Comparison of ENCODE assay signal across 30 cellular contexts in genomic region chr4:32847466-32847865, GRCh38.
A peak's percentile ranks its signal among the peaks of the same experiment; 100 is the strongest.
DNase-seq lines count a peak whose midpoint lies in the region; ATAC-seq, FAIRE-seq and TF ChIP-seq lines count a peak whose summit lies in the region.
"Had no signal": no experiment of that assay in that cellular context is flagged by ENCODE, and none has a peak within 500 bp of the region (broad histone marks: within the 10 kb centered on the region; RNA-seq: fewer than 3 reads in every experiment).

No MANE protein-coding gene starts in this region.

- H3K9me3 Mint-ChIP-seq in nephron progenitor cell = peaks cover 3% of the 10 kb centered on the region
- H3K9me3 Mint-ChIP-seq: type B pancreatic cell had no signal

- DNase-seq in DMS53 (lab: John Stamatoyannopoulos, UW) (peak; percentile 59), DMS53 treated with DMSO at 0.1 percent for 48 hours (lab: John Stamatoyannopoulos, UW; ENCODE audit: unreplicated experiment) (no peak), PC-3 (peak; percentile 32), epithelial cell of esophagus (ENCODE audit: low read depth) (peak; percentile 50), nephron progenitor cell (peak; percentile 15), esophagus muscularis mucosa (ENCODE audit: extremely low spot score) (no peak), kidney (no peak), DMS 273 treated with DMSO at 0.1 percent for 48 hours (lab: John Stamatoyannopoulos, UW) (no peak)
- DNase-seq: activated CD4-positive, alpha-beta memory T cell treated with anti-CD3 and anti-CD28 coated beads, Interleukin-2, amount 10 ng/mL, durations not matched to agents 7 days and 5 days; activated naive CD4-positive, alpha-beta T cell; activated T-cell treated with anti-CD3 and anti-CD28 coated beads, Interleukin-2, amount 50 U/mL, for 1 hour; aorta; cerebellar nuclear complex; effector memory CD4-positive, alpha-beta T cell; HCEC 1CT; IMR-90; NCI-H2081; NCI-H510A; SIG-M5; stimulated activated CD4-positive, alpha-beta T cell treated with anti-CD3 and anti-CD28 coated beads, Interleukin-4, amount 100 ng/mL, for 24 hours; stomach; T-helper 2 cell had no signal

- H3K4me1 ChIP-seq in PC-3 (ENCODE audit: insufficient read depth, low read length) = no peaks in the 10 kb centered on the region
- H3K4me1 ChIP-seq in esophagus muscularis mucosa = no peaks in the 10 kb centered on the region
- no peaks in the 10 kb centered on the region for H3K4me1 ChIP-seq in kidney (ENCODE audit: control insufficient read depth in 1 of 2, insufficient read depth in 1 of 2, low read depth in 1 of 2, low read length in 2 of 2)
- H3K4me1 ChIP-seq: prostate gland, stomach had no signal

- no peak overlapping the region for H2AFZ ChIP-seq in PC-3 (ENCODE audit: low read length)

- no peak overlapping the region for H3K4me3 Mint-ChIP-seq in nephron progenitor cell
- H3K4me3 Mint-ChIP-seq: activated CD4-positive, alpha-beta memory T cell treated with anti-CD3 and anti-CD28 coated beads, Interleukin-2, amount 10 ng/mL, durations not matched to agents 7 days and 5 days; type B pancreatic cell; WTC11 had no signal

- TF ChIP-seq CTCF in PC-3 (conservative IDR thresholded peaks at IDR 0.05; ENCODE audit: low read depth, low read length) = no peak
- no peak for TF ChIP-seq CTCF in epithelial cell of esophagus (IDR thresholded peaks at IDR 0.05; ENCODE audit: insufficient read depth, low read depth, low read length, missing control alignments)
- TF ChIP-seq CTCF in nephron progenitor cell (IDR thresholded peaks at IDR 0.05) = no peak
- no peak for TF ChIP-seq CTCF in esophagus muscularis mucosa (IDR thresholded peaks at IDR 0.05)
- TF ChIP-seq CTCF in kidney (IDR thresholded peaks at IDR 0.05; ENCODE audit: borderline replicate concordance, extremely low read depth, insufficient read depth) = no peak

- no peak for FAIRE-seq in kidney (lab: Jason Lieb, UNC)
- FAIRE-seq: D721Med, G401.6 had no signal

- H3K27ac ChIP-seq in PC-3 (ENCODE audit: low read length) = no peak overlapping the region
- no peak overlapping the region for H3K27ac ChIP-seq in esophagus muscularis mucosa (replicated peaks in 1 of 4)
- no peak overlapping the region for H3K27ac ChIP-seq in kidney (ENCODE audit: low read depth in 2 of 2, low read length in 2 of 2)
- H3K27ac ChIP-seq: 22Rv1; BLaER1 treated with 17β-estradiol and CSF1 and Interleukin-3, amounts not matched to agents 10 nM and 100 nM; prostate gland; stomach had no signal

- H3K4me1 Mint-ChIP-seq in nephron progenitor cell = no peaks in the 10 kb centered on the region
- H3K4me1 Mint-ChIP-seq: activated CD4-positive, alpha-beta memory T cell treated with anti-CD3 and anti-CD28 coated beads, Interleukin-2, amount 10 ng/mL, durations not matched to agents 7 days and 5 days; WTC11 had no signal

- H3K79me2 ChIP-seq in PC-3 (ENCODE audit: low read length) = no peaks in the 10 kb centered on the region

- WGBS in esophagus muscularis mucosa = 73% methylated on average over 3 of the region's 3 CpGs

- H3F3A ChIP-seq in PC-3 (ENCODE audit: low read length, unreplicated experiment) = no peaks in the 10 kb centered on the region

- no TSS peak for BruUV-seq in PC-3 (replicated peaks; lab: Mats Ljungman, UMichigan)

- no peaks in the 10 kb centered on the region for H3K9me3 ChIP-seq in PC-3 (ENCODE audit: low read length)
- H3K9me3 ChIP-seq in esophagus muscularis mucosa = no peaks in the 10 kb centered on the region
- no peaks in the 10 kb centered on the region for H3K9me3 ChIP-seq in kidney (ENCODE audit: control insufficient read depth in 1 of 2, low read length in 2 of 2)
- H3K9me3 ChIP-seq: BLaER1 treated with 17β-estradiol and CSF1 and Interleukin-3, amounts not matched to agents 10 nM and 100 nM; prostate gland had no signal

- no peak overlapping the region for H3K4me2 ChIP-seq in PC-3 (ENCODE audit: low read length)
- H3K4me2 ChIP-seq: BLaER1 treated with 17β-estradiol and CSF1 and Interleukin-3, amounts not matched to agents 10 nM and 100 nM; smooth muscle cell had no signal

- no peak overlapping the region for H3K27ac Mint-ChIP-seq in nephron progenitor cell
- H3K27ac Mint-ChIP-seq: activated CD4-positive, alpha-beta memory T cell treated with anti-CD3 and anti-CD28 coated beads, Interleukin-2, amount 10 ng/mL, durations not matched to agents 7 days and 5 days; type B pancreatic cell; WTC11 had no signal

- no peak for TF ChIP-seq EP300 in esophagus muscularis mucosa (IDR thresholded peaks at IDR 0.05)

- no peak for TF ChIP-seq POLR2A in esophagus muscularis mucosa (IDR thresholded peaks at IDR 0.05; ENCODE audit: low read depth)

- no peak overlapping the region for H3K4me3 ChIP-seq in PC-3 (ENCODE audit: low read length)
- H3K4me3 ChIP-seq in epithelial cell of esophagus (ENCODE audit: low read length) = no peak overlapping the region
- no peak overlapping the region for H3K4me3 ChIP-seq in esophagus muscularis mucosa
- no peak overlapping the region for H3K4me3 ChIP-seq in kidney (ENCODE audit: low read length in 2 of 2)
- H3K4me3 ChIP-seq: BLaER1 treated with 17β-estradiol and CSF1 and Interleukin-3, amounts not matched to agents 10 nM and 100 nM; prostate gland; smooth muscle cell; stomach had no signal

- no peaks in the 10 kb centered on the region for H3K9me2 ChIP-seq in PC-3 (replicated peaks; ENCODE audit: low read length)

- CTCF ChIA-PET in PC-3 (lab: Charles Lee) = no interaction called here

- no peaks in the 10 kb centered on the region for H4K20me1 ChIP-seq in PC-3 (ENCODE audit: low read length)
- H4K20me1 ChIP-seq: BLaER1 treated with 17β-estradiol and CSF1 and Interleukin-3, amounts not matched to agents 10 nM and 100 nM had no signal

- no peaks in the 10 kb centered on the region for H3K36me3 Mint-ChIP-seq in nephron progenitor cell (ENCODE audit: low read depth)
- H3K36me3 Mint-ChIP-seq: type B pancreatic cell, WTC11 had no signal

- no peaks in the 10 kb centered on the region for H3K27me3 Mint-ChIP-seq in nephron progenitor cell (ENCODE audit: low read depth, poor library complexity)
- H3K27me3 Mint-ChIP-seq: activated CD4-positive, alpha-beta memory T cell treated with anti-CD3 and anti-CD28 coated beads, Interleukin-2, amount 10 ng/mL, durations not matched to agents 7 days and 5 days; type B pancreatic cell had no signal

- H3K36me3 ChIP-seq in PC-3 (ENCODE audit: low read depth, low read length) (no peaks in the 10 kb centered on the region), esophagus muscularis mucosa (no peaks in the 10 kb centered on the region), kidney (ENCODE audit: control insufficient read depth in 1 of 2, insufficient read depth in 2 of 2, low read length in 2 of 2) (no peaks in the 10 kb centered on the region)
- H3K36me3 ChIP-seq: BLaER1 treated with 17β-estradiol and CSF1 and Interleukin-3, amounts not matched to agents 10 nM and 100 nM; prostate gland; stomach had no signal

- H3K9ac ChIP-seq in PC-3 (ENCODE audit: low read length) (no peak overlapping the region), kidney (ENCODE audit: low read length in 2 of 2) (no peak overlapping the region)
- H3K9ac ChIP-seq: BLaER1 treated with 17β-estradiol and CSF1 and Interleukin-3, amounts not matched to agents 10 nM and 100 nM had no signal

- intact Hi-C loops in PC-3 (cut with micrococcal nuclease) = no loop called here
- intact Hi-C loops in esophagus muscularis mucosa (cut with DNase I) = no loop called here
- intact Hi-C loops in kidney (cut with DNase I) = no loop called here

- ATAC-seq in PC-3 = no peak
- ATAC-seq: WTC11 had no signal

- H3K27me3 ChIP-seq in PC-3 (ENCODE audit: low read length) (no peaks in the 10 kb centered on the region), esophagus muscularis mucosa (no peaks in the 10 kb centered on the region)
- H3K27me3 ChIP-seq: BLaER1 treated with 17β-estradiol and CSF1 and Interleukin-3, amounts not matched to agents 10 nM and 100 nM; stomach had no signal

- POLR2A ChIA-PET in PC-3 (lab: Charles Lee; ENCODE audit: unreplicated experiment) = no interaction called here

Comparison
In these comparisons a context has a peak if more than half of its experiments do, and no peak if none do; other contexts are left out.
1. DNase-seq: peak in DMS53 (single experiment), PC-3 (single experiment), epithelial cell of esophagus (single experiment) and nephron progenitor cell (single experiment); none in DMS53 treated with DMSO at 0.1 percent for 48 hours (single experiment), esophagus muscularis mucosa (single experiment), kidney (single experiment) and DMS 273 treated with DMSO at 0.1 percent for 48 hours (single experiment).